8 cellular contexts compared by ENCODE assay signal in genomic region chr4:158496030-158496741, GRCh38. TPM values are rescaled to one million over a fixed set of nuclear protein-coding genes. Genes with fewer than 3 reads are reported as not detected.
DNase-seq lines count a peak whose midpoint lies in the region; ATAC-seq and TF ChIP-seq lines count a peak whose summit lies in the region.

No MANE protein-coding gene starts in this region.

- no peak overlapping the region for H3K4me3 Mint-ChIP-seq in Caco-2 (ENCODE audit: unreplicated experiment)

- DNase-seq in Caco-2: peak; percentile 39 to 42
- peak; percentile 55 for DNase-seq in H7
- peak; percentile 32 for DNase-seq in SKM-1 (lab: John Stamatoyannopoulos, UW; ENCODE audit: unreplicated experiment)
- DNase-seq in germinal center (ENCODE audit: low spot score): peak; percentile 5
- peak; percentile 26 to 50 for DNase-seq in stimulated activated CD4-positive, alpha-beta T cell treated with anti-CD3 and anti-CD28 coated beads, Interleukin-2, amount 100 ng/mL, for 24 hours
- no peak for DNase-seq in NCI-H2227 treated with DMSO at 0.1 percent for 48 hours (lab: John Stamatoyannopoulos, UW)

- BruUV-seq in Caco-2 (replicated peaks; lab: Mats Ljungman, UMichigan): no TSS peak

- no peaks in the 10 kb centered on the region for H3K4me1 Mint-ChIP-seq in Caco-2 (ENCODE audit: low read depth, unreplicated experiment)

- peaks cover 3% of the 10 kb centered on the region for H3K27me3 Mint-ChIP-seq in Caco-2 (ENCODE audit: insufficient read depth, unreplicated experiment)

- CTCF ChIA-PET in Caco-2 (lab: Charles Lee): no interaction called here

- H3K36me3 ChIP-seq in Caco-2 (ENCODE audit: control insufficient read depth, insufficient read depth, low read length) (no peaks in the 10 kb centered on the region), H7 (replicated peaks; ENCODE audit: control insufficient read depth, insufficient read depth, low read length) (no peaks in the 10 kb centered on the region)

- H3K36me3 Mint-ChIP-seq in Caco-2 (ENCODE audit: insufficient read depth, unreplicated experiment): no peaks in the 10 kb centered on the region

- no peaks in the 10 kb centered on the region for H3K9me3 Mint-ChIP-seq in Caco-2 (ENCODE audit: unreplicated experiment)

- ATAC-seq in GM19035 (IDR thresholded peaks at IDR 0.05; ENCODE audit: unreplicated experiment): no peak
- no peak for ATAC-seq in GM21737 (IDR thresholded peaks at IDR 0.05; ENCODE audit: unreplicated experiment)

- H3K27me3 ChIP-seq in Caco-2 (replicated peaks; ENCODE audit: control insufficient read depth, insufficient read depth, low read length) (no peaks in the 10 kb centered on the region), H7 (ENCODE audit: control insufficient read depth, insufficient read depth, low read length) (no peaks in the 10 kb centered on the region)

- intact Hi-C loops in Caco-2 (cut with micrococcal nuclease; ENCODE audit: unreplicated experiment): loop anchor here (5.0 kb wide), 1 partner anchor 131 kb away; no protein-coding TSS in a partner anchor

- H3K4me3 ChIP-seq in Caco-2 (ENCODE audit: low read depth, low read length) (no peak overlapping the region), H7 (ENCODE audit: insufficient read depth, low read depth, low read length) (no peak overlapping the region)

- H3K27ac Mint-ChIP-seq in Caco-2 (ENCODE audit: unreplicated experiment): no peak overlapping the region

- POLR2A ChIA-PET in Caco-2 (lab: Charles Lee): no interaction called here

- no peaks in the 10 kb centered on the region for H3K9me3 ChIP-seq in Caco-2

- H3K4me1 ChIP-seq in Caco-2: no peaks in the 10 kb centered on the region

- peak; percentile 35 to 49 for TF ChIP-seq CTCF in Caco-2 (IDR thresholded peaks at IDR 0.05; ENCODE audit: insufficient read depth in 1 of 2, low read depth in 1 of 2, low read length in 1 of 2, severe bottlenecking in 1 of 2, unreplicated experiment in 1 of 2)

RNA-seq across cellular contexts. Expression of gene RXFP1, which starts 25.5 kb away (rescaled TPM):
- not detected in 2 replicates for total RNA-seq in Caco-2 (2022)
- total RNA-seq in H7 (2014; rRNA removed; shearing (Covaris generic)): not detected in 2 replicates
